11 cellular contexts compared by ENCODE assay signal in genomic region chr1:44472614-44473262, GRCh38.
DNase-seq lines count a peak whose midpoint lies in the region; ATAC-seq and TF ChIP-seq lines count a peak whose summit lies in the region.
"Had no signal": no experiment of that assay in that cellular context is flagged by ENCODE, and none has a peak within 500 bp of the region (broad histone marks: within the 10 kb centered on the region; RNA-seq: fewer than 3 reads in every experiment).

No MANE protein-coding gene starts in this region.

- H3K4me1 Mint-ChIP-seq in naive B cell = peaks cover 5 to 11% (median 7%) of the 10 kb centered on the region in 3 donors

- peaks cover 0 to 16% (median 5%) of the 10 kb centered on the region in 3 donors for H3K27me3 Mint-ChIP-seq in naive B cell

- ATAC-seq in naive B cell (ENCODE audit: low read depth in 2 of 2) (no peak), GM19455 (IDR thresholded peaks at IDR 0.05; ENCODE audit: unreplicated experiment) (no peak)
- ATAC-seq: heart left ventricle had no signal

- H3K9me3 Mint-ChIP-seq in naive B cell = peaks cover 0 to 13% (median 8%) of the 10 kb centered on the region in 7 donors

- H3K27ac Mint-ChIP-seq in naive B cell = peak overlapping the region in 3 of 6 donors; percentile 14 to 70 (median 56)

- H3K27ac ChIP-seq in angular gyrus (ENCODE audit: low read depth, low read length) = peak overlapping the region; percentile 45
- H3K27ac ChIP-seq: heart left ventricle had no signal

- peak overlapping the region in 7 of 8 donors; percentile 20 to 84 (median 70) for H3K4me3 Mint-ChIP-seq in naive B cell

- DNase-seq in AG08395 (ENCODE audit: low spot score) (peak; percentile 22), GM19238 (ENCODE audit: insufficient read length, low spot score) (peak; percentile 14), naive B cell (no peak), erythroblast (lab: John Stamatoyannopoulos, UW) (no peak), HT-29 (ENCODE audit: low spot score) (no peak), SIG-M5 treated with dmso at 0.1 percent for 504 hours (lab: John Stamatoyannopoulos, UW; ENCODE audit: unreplicated experiment) (no peak)
- DNase-seq: DND-41, heart left ventricle, trophoblast cell had no signal

- TF ChIP-seq POLR2A in erythroblast (IDR thresholded peaks at IDR 0.05; ENCODE audit: low read length) = no peak

- peaks cover 7 to 8% of the 10 kb centered on the region in 2 donors for H3K36me3 Mint-ChIP-seq in naive B cell

Comparison
In these comparisons a context has a peak if more than half of its experiments do, and no peak if none do; other contexts are left out.
1. DNase-seq: peak in AG08395 (single experiment) and GM19238 (single experiment); none in naive B cell (single experiment), erythroblast (0 of 2), HT-29 (single experiment) and SIG-M5 treated with dmso at 0.1 percent for 504 hours (single experiment).